16 cellular contexts compared by ENCODE assay signal in genomic region chr6:21947751-21948386, GRCh38.
DNase-seq lines count a peak whose midpoint lies in the region; ATAC-seq and TF ChIP-seq lines count a peak whose summit lies in the region.
"Had no signal": no experiment of that assay in that cellular context is flagged by ENCODE, and none has a peak within 500 bp of the region (broad histone marks: within the 10 kb centered on the region; RNA-seq: fewer than 3 reads in every experiment).

No MANE protein-coding gene starts in this region.

- TF ChIP-seq CTCF in GM20000 (IDR thresholded peaks at IDR 0.05; ENCODE audit: extremely low read depth, missing control alignments), result no peak

- H3K27ac ChIP-seq in right cardiac atrium (ENCODE audit: low read length), result peak overlapping the region; percentile 9
- H3K27ac ChIP-seq: foreskin keratinocyte had no signal

- H3K27me3 ChIP-seq in right cardiac atrium (ENCODE audit: control insufficient read depth, insufficient read depth), result no peaks in the 10 kb centered on the region
- H3K27me3 ChIP-seq: foreskin keratinocyte, tibial nerve had no signal

- no peaks in the 10 kb centered on the region for H3K9me3 ChIP-seq in right cardiac atrium (ENCODE audit: control insufficient read depth, low read length)
- H3K9me3 ChIP-seq: tibial nerve had no signal

- 44% methylated on average over 5 of the region's 5 CpGs for WGBS in right cardiac atrium

- intact Hi-C loops in right cardiac atrium (cut with DNase I), result no loop called here
- intact Hi-C loops in cardiac septum (cut with DNase I), result loop anchor here (5.0 kb wide), 1 partner anchor 199 kb away; no protein-coding TSS in a partner anchor
- intact Hi-C loops in head of caudate nucleus (cut with DNase I), result no loop called here

- DNase-seq in right cardiac atrium (no peak), cardiac septum (ENCODE audit: low spot score) (no peak), amniotic epithelial cell (ENCODE audit: low read depth) (peak; percentile 17), islet precursor cell (peak; percentile 77), GM20000 (ENCODE audit: low spot score) (no peak), EL (no peak), head of caudate nucleus (no peak), HK-2 (ENCODE audit: unreplicated experiment) (no peak)
- DNase-seq: activated CD4-positive, CD25-positive, alpha-beta regulatory T cell treated with anti-CD3 and anti-CD28 coated beads, Interleukin-2, amount 50 U/mL, for 72 hours; activated T-cell treated with anti-CD3 and anti-CD28 coated beads, Interleukin-2, amount 50 U/mL, for 1 hour; effector CD4-positive, alpha-beta T cell; foreskin keratinocyte; NCI-H2171 treated with DMSO at 0.1 percent for 48 hours; stimulated activated CD4-positive, alpha-beta T cell treated with anti-CD3 and anti-CD28 coated beads, Interleukin-2, amount 100 ng/mL, for 24 hours; T-helper 1 cell had no signal

- no peak overlapping the region for H3K4me3 ChIP-seq in right cardiac atrium (ENCODE audit: low read length)
- H3K4me3 ChIP-seq: tibial nerve had no signal

- no peaks in the 10 kb centered on the region for H3K4me1 ChIP-seq in right cardiac atrium (ENCODE audit: control insufficient read depth, insufficient read depth, low read length)
- H3K4me1 ChIP-seq: foreskin keratinocyte had no signal

- no peak for ATAC-seq in right cardiac atrium
- ATAC-seq: foreskin keratinocyte had no signal

Comparison
In these comparisons a context has a peak if more than half of its experiments do, and no peak if none do; other contexts are left out.
1. DNase-seq: peak in amniotic epithelial cell (single experiment) and islet precursor cell (single experiment); none in right cardiac atrium (0 of 3), cardiac septum (single experiment), GM20000 (single experiment), EL (single experiment), head of caudate nucleus (0 of 42) and HK-2 (single experiment).